23 cellular contexts compared by ENCODE assay signal in the genomic region with DNA sequence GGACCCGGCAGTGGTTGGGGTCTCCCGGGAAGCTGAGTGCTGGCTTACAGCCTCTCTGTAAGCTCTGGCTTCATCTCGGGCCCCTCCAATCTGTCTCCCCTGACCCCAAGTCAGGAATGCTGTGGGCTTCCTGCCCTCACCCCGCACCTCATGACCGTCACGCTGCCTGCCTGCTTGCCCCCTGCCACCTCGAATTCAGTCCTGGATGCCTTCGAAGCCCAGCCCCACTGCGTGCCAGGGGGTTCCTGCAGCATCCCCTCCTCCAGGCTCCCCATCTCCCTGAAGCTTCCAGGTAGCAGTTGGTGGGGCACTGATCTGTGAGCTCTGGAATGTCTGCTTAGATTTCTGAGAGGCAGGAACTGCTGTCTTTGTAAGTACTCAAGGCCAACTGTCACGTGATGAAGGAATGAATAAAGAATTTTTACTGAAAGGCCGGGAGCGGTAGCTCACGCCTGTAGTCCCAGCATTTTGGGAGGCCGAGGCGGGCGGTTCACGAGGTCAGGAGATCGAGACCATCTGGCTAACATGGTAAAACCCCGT. TPM values are rescaled to one million over a fixed set of nuclear protein-coding genes. Genes with fewer than 3 reads are reported as not detected.
DNase-seq lines count a peak whose midpoint lies in the region; ATAC-seq and TF ChIP-seq lines count a peak whose summit lies in the region.
"Had no signal": no experiment of that assay in that cellular context is flagged by ENCODE, and none has a peak within 500 bp of the region (broad histone marks: within the 10 kb centered on the region; RNA-seq: fewer than 3 reads in every experiment).

No MANE protein-coding gene starts in this region.

- H3K27ac Mint-ChIP-seq in GM23338 = no peak overlapping the region
- H3K27ac Mint-ChIP-seq in glutamatergic neuron (ENCODE audit: unreplicated experiment) = no peak overlapping the region
- H3K27ac Mint-ChIP-seq in neural crest cell (ENCODE audit: unreplicated experiment) = no peak overlapping the region
- H3K27ac Mint-ChIP-seq: activated naive CD4-positive, alpha-beta T cell treated with anti-CD3 and anti-CD28 coated beads, Interleukin-2, amount 10 ng/mL, durations not matched to agents 7 days and 5 days had no signal

- H3K4me1 Mint-ChIP-seq in GM23338 (peaks cover 12% of the 10 kb centered on the region), glutamatergic neuron (ENCODE audit: low read depth, unreplicated experiment) (peaks cover 22% of the 10 kb centered on the region), neural crest cell (peaks cover 35% of the 10 kb centered on the region)

- peaks cover 21% of the 10 kb centered on the region for H3K79me2 ChIP-seq in GM23338 (replicated peaks; ENCODE audit: insufficient read depth)

- 0 out of 2 replicates have a peak, but pooled peaks cover 2% of the 10 kb centered on the region for H3K9me2 ChIP-seq in GM23338 (ENCODE audit: insufficient read depth)

- peaks cover 5% of the 10 kb centered on the region; the same call in 2 of the 3 replicates for H3K36me3 Mint-ChIP-seq in GM23338 (ENCODE audit: low read depth)
- no peaks in the 10 kb centered on the region for H3K36me3 Mint-ChIP-seq in glutamatergic neuron (ENCODE audit: unreplicated experiment)
- H3K36me3 Mint-ChIP-seq in neural crest cell (ENCODE audit: low read depth) = peaks cover 4% of the 10 kb centered on the region

- H3K4me2 ChIP-seq in GM23338 = 0 out of 2 replicates have a peak overlapping the region, but pooled peaks have one; percentile 27

- H2AFZ ChIP-seq in GM23338 = no peak overlapping the region

- POLR2A ChIA-PET in RWPE1 (lab: Yijun Ruan, JAX; ENCODE audit: low non-redundant PET) = no interaction called here

- ATAC-seq in GM23338 = peak; percentile 13
- ATAC-seq: left lung had no signal

- H4K20me1 ChIP-seq in GM23338 (replicated peaks; ENCODE audit: insufficient read depth) = no peaks in the 10 kb centered on the region

- no peaks in the 10 kb centered on the region for H3K4me1 ChIP-seq in GM23338 (ENCODE audit: insufficient read depth)

- H3K4me3 Mint-ChIP-seq in GM23338 = no peak overlapping the region
- H3K4me3 Mint-ChIP-seq in glutamatergic neuron (ENCODE audit: unreplicated experiment) = no peak overlapping the region
- peak overlapping the region; percentile 37 for H3K4me3 Mint-ChIP-seq in neural crest cell
- H3K4me3 Mint-ChIP-seq: activated naive CD4-positive, alpha-beta T cell treated with anti-CD3 and anti-CD28 coated beads, Interleukin-2, amount 10 ng/mL, durations not matched to agents 7 days and 5 days had no signal

- CTCF ChIA-PET in RWPE1 (lab: Yijun Ruan, JAX) = no interaction called here

- DNase-seq in GM23338 (ENCODE audit: low spot score) = peak; percentile 72
- no peak for DNase-seq in RWPE1 (ENCODE audit: low spot score)
- peak; percentile 15 for DNase-seq in glutamatergic neuron
- no peak for DNase-seq in neural crest cell (ENCODE audit: low read depth, low spot score)
- DNase-seq in brain microvascular endothelial cell = no peak
- no peak for DNase-seq in EL
- DNase-seq in mucosa of gallbladder (ENCODE audit: low spot score) = no peak
- DNase-seq: activated CD4-positive, alpha-beta T cell treated with anti-CD3 and anti-CD28 coated beads for 4 hours; activated naive CD4-positive, alpha-beta T cell treated with anti-CD3 and anti-CD28 coated beads, Interleukin-2, amount 10 ng/mL, durations not matched to agents 7 days and 5 days; activated T-cell treated with anti-CD3 and anti-CD28 coated beads, Interleukin-2, amount 50 U/mL, for 48 hours; cerebellar nuclear complex; DMS53; GOT3; Karpas-422; left lung; midbrain; MV-4-11; NCI-H187; NCI-H524 treated with DMSO at 0.1 percent for 48 hours; stimulated activated CD4-positive, alpha-beta T cell treated with anti-CD3 and anti-CD28 coated beads, Interleukin-15, amount 100 ng/mL, for 24 hours had no signal

- H3K27me3 ChIP-seq in GM23338 (ENCODE audit: insufficient read depth) (no peaks in the 10 kb centered on the region), brain microvascular endothelial cell (replicated peaks) (no peaks in the 10 kb centered on the region)
- H3K27me3 ChIP-seq: left lung, neutrophil had no signal

- peak overlapping the region; percentile 85 for H3K27ac ChIP-seq in GM23338 (ENCODE audit: low read depth)
- peak overlapping the region; percentile 69 for H3K27ac ChIP-seq in RWPE1
- no peak overlapping the region for H3K27ac ChIP-seq in brain microvascular endothelial cell
- H3K27ac ChIP-seq: epithelial cell of prostate, neutrophil had no signal

- TF ChIP-seq CTCF in GM23338 (conservative IDR thresholded peaks at IDR 0.05; ENCODE audit: low read depth in 2 of 2) (no peak), RWPE1 (conservative IDR thresholded peaks at IDR 0.05; ENCODE audit: low read depth) (no peak), glutamatergic neuron (IDR thresholded peaks at IDR 0.05; ENCODE audit: partially characterized antibody, unreplicated experiment) (no peak), neural crest cell (conservative IDR thresholded peaks at IDR 0.05) (no peak), brain microvascular endothelial cell (IDR thresholded peaks at IDR 0.05; ENCODE audit: low read depth, low read length, missing control alignments) (no peak)

- H3K36me3 ChIP-seq in GM23338 (ENCODE audit: insufficient read depth) (no peaks in the 10 kb centered on the region), brain microvascular endothelial cell (replicated peaks) (no peaks in the 10 kb centered on the region)
- H3K36me3 ChIP-seq: left lung, neutrophil had no signal

- H3K4me3 ChIP-seq in GM23338 (no peak overlapping the region), brain microvascular endothelial cell (ENCODE audit: low read depth, low read length) (no peak overlapping the region)
- H3K4me3 ChIP-seq: left lung, psoas muscle had no signal

- in situ Hi-C loops in brain microvascular endothelial cell (cut with HindIII; ENCODE audit: low pct_ligation_motif_present, low sequenced_read_pairs) = no loop called here

- H3K9me3 Mint-ChIP-seq in GM23338 (no peaks in the 10 kb centered on the region), glutamatergic neuron (ENCODE audit: unreplicated experiment) (peaks cover 6% of the 10 kb centered on the region), neural crest cell (no peaks in the 10 kb centered on the region)
- H3K9me3 Mint-ChIP-seq: activated naive CD4-positive, alpha-beta T cell treated with anti-CD3 and anti-CD28 coated beads, Interleukin-2, amount 10 ng/mL, durations not matched to agents 7 days and 5 days had no signal

- H3K27me3 Mint-ChIP-seq in GM23338 (ENCODE audit: insufficient read depth, low read depth, poor library complexity) (peaks cover 13% of the 10 kb centered on the region), glutamatergic neuron (ENCODE audit: unreplicated experiment) (peaks cover 5% of the 10 kb centered on the region), neural crest cell (ENCODE audit: low read depth) (no peaks in the 10 kb centered on the region)
- H3K27me3 Mint-ChIP-seq: activated naive CD4-positive, alpha-beta T cell treated with anti-CD3 and anti-CD28 coated beads, Interleukin-2, amount 10 ng/mL, durations not matched to agents 7 days and 5 days had no signal

- peaks cover 9% of the 10 kb centered on the region; the same call in 1 of the 2 replicates for H3F3A ChIP-seq in GM23338 (replicated peaks; ENCODE audit: low read depth)

TF ChIP-seq in GM23338, 12 proteins besides CTCF, POLR2A, EP300 and RAD21 (continues in another document):
- TF ChIP-seq JUNB (IDR thresholded peaks at IDR 0.05; ENCODE audit: unreplicated experiment) (no peak), STAT1 (IDR thresholded peaks at IDR 0.05; ENCODE audit: unreplicated experiment) (no peak), EZH2 (IDR thresholded peaks at IDR 0.05; ENCODE audit: low read depth, unreplicated experiment) (no peak), NANOG (IDR thresholded peaks at IDR 0.05; ENCODE audit: borderline replicate concordance) (no peak), CREB1 (CRISPR knock-in tag; IDR thresholded peaks at IDR 0.05; ENCODE audit: low read depth) (no peak), ZNF331 (CRISPR knock-in tag; IDR thresholded peaks at IDR 0.05; ENCODE audit: low read depth) (no peak)
- TF ChIP-seq, protein P1, sequence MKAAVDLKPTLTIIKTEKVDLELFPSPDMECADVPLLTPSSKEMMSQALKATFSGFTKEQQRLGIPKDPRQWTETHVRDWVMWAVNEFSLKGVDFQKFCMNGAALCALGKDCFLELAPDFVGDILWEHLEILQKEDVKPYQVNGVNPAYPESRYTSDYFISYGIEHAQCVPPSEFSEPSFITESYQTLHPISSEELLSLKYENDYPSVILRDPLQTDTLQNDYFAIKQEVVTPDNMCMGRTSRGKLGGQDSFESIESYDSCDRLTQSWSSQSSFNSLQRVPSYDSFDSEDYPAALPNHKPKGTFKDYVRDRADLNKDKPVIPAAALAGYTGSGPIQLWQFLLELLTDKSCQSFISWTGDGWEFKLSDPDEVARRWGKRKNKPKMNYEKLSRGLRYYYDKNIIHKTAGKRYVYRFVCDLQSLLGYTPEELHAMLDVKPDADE (IDR thresholded peaks at IDR 0.05) = no peak

RNA-seq across cellular contexts. Expression of gene CLHC1, which starts 6.5 kb away (rescaled TPM):
- 3.1 and 6.2 TPM in 2 replicates for total RNA-seq in GM23338 (2014; rRNA removed; shearing (Covaris generic))
- 5.0 and 5.1 TPM in 2 replicates for polyA plus RNA-seq in GM23338 (2016; fragmentation: Nextera tagmentation; extraction: Ambion mirVana)
- total RNA-seq in glutamatergic neuron (ENCODE audit: unreplicated experiment) (19.8 TPM), neural crest cell (22.5 and 23.0 TPM in 2 replicates), mucosa of gallbladder (20.1 TPM)

RNA-seq across cellular contexts. Expression of gene RPS27A, which starts 6.9 kb away (rescaled TPM):
- total RNA-seq in GM23338 (2014; rRNA removed; shearing (Covaris generic)) = 1,424 and 1,606 TPM in 2 replicates
- 1,538 and 1,672 TPM in 2 replicates for polyA plus RNA-seq in GM23338 (2016; fragmentation: Nextera tagmentation; extraction: Ambion mirVana)
- total RNA-seq in glutamatergic neuron (ENCODE audit: unreplicated experiment) = 437 TPM
- 901 and 948 TPM in 2 replicates for total RNA-seq in neural crest cell
- total RNA-seq in mucosa of gallbladder = 605 TPM

RNA-seq across cellular contexts. Expression of gene MTIF2, which starts 43.5 kb away (rescaled TPM):
- total RNA-seq in GM23338 (2014; rRNA removed; shearing (Covaris generic)) = 38.9 and 39.0 TPM in 2 replicates
- 31.9 and 32.5 TPM in 2 replicates for polyA plus RNA-seq in GM23338 (2016; fragmentation: Nextera tagmentation; extraction: Ambion mirVana)
- total RNA-seq in glutamatergic neuron (ENCODE audit: unreplicated experiment) (25.2 TPM), neural crest cell (30.4 and 32.9 TPM in 2 replicates), mucosa of gallbladder (22.8 TPM)

Comparison
In these comparisons a context has a peak if more than half of its experiments do, and no peak if none do; other contexts are left out.
1. DNase-seq: peak in GM23338 (single experiment) and glutamatergic neuron (single experiment); none in RWPE1 (single experiment), neural crest cell (single experiment), brain microvascular endothelial cell (single experiment), EL (single experiment) and mucosa of gallbladder (single experiment).